Comparison of ENCODE assay signal across 1 cellular context in the genomic region with DNA sequence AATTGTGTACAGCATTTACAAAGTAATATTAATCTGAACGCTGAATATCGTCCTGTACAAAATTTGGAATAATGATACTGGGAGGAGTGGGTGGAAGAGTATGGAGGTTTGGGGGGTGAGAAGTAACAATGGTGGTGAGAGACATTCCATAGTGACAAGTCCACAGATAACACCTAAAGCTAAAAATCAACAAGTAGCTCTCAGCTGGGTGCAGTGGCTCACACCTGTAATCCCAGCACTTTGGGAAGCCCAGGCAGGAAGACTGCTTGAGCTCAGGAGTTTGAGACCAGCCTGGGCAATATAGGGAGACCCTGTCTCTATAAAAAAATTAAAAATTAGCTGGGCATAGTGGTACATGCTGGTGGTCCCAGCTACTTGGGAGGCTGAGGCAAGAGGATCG.
TF ChIP-seq lines count a peak whose summit lies in the region.

No MANE protein-coding gene starts in this region.

TF ChIP-seq in GM23338, 12 proteins besides CTCF, POLR2A, EP300 and RAD21 (continued from another document):
- TF ChIP-seq, protein P1, sequence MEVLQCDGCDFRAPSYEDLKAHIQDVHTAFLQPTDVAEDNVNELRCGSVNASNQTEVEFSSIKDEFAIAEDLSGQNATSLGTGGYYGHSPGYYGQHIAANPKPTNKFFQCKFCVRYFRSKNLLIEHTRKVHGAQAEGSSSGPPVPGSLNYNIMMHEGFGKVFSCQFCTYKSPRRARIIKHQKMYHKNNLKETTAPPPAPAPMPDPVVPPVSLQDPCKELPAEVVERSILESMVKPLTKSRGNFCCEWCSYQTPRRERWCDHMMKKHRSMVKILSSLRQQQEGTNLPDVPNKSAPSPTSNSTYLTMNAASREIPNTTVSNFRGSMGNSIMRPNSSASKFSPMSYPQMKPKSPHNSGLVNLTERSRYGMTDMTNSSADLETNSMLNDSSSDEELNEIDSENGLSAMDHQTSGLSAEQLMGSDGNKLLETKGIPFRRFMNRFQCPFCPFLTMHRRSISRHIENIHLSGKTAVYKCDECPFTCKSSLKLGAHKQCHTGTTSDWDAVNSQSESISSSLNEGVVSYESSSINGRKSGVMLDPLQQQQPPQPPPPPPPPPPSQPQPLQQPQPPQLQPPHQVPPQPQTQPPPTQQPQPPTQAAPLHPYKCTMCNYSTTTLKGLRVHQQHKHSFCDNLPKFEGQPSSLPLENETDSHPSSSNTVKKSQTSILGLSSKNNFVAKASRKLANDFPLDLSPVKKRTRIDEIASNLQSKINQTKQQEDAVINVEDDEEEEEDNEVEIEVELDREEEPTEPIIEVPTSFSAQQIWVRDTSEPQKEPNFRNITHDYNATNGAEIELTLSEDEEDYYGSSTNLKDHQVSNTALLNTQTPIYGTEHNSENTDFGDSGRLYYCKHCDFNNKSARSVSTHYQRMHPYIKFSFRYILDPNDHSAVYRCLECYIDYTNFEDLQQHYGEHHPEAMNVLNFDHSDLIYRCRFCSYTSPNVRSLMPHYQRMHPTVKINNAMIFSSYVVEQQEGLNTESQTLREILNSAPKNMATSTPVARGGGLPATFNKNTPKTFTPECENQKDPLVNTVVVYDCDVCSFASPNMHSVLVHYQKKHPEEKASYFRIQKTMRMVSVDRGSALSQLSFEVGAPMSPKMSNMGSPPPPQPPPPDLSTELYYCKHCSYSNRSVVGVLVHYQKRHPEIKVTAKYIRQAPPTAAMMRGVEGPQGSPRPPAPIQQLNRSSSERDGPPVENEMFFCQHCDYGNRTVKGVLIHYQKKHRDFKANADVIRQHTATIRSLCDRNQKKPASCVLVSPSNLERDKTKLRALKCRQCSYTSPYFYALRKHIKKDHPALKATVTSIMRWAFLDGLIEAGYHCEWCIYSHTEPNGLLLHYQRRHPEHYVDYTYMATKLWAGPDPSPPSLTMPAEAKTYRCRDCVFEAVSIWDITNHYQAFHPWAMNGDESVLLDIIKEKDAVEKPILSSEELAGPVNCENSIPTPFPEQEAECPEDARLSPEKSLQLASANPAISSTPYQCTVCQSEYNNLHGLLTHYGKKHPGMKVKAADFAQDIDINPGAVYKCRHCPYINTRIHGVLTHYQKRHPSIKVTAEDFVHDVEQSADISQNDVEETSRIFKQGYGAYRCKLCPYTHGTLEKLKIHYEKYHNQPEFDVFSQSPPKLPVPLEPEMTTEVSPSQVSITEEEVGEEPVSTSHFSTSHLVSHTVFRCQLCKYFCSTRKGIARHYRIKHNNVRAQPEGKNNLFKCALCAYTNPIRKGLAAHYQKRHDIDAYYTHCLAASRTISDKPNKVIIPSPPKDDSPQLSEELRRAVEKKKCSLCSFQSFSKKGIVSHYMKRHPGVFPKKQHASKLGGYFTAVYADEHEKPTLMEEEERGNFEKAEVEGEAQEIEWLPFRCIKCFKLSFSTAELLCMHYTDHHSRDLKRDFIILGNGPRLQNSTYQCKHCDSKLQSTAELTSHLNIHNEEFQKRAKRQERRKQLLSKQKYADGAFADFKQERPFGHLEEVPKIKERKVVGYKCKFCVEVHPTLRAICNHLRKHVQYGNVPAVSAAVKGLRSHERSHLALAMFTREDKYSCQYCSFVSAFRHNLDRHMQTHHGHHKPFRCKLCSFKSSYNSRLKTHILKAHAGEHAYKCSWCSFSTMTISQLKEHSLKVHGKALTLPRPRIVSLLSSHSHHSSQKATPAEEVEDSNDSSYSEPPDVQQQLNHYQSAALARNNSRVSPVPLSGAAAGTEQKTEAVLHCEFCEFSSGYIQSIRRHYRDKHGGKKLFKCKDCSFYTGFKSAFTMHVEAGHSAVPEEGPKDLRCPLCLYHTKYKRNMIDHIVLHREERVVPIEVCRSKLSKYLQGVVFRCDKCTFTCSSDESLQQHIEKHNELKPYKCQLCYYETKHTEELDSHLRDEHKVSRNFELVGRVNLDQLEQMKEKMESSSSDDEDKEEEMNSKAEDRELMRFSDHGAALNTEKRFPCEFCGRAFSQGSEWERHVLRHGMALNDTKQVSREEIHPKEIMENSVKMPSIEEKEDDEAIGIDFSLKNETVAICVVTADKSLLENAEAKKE (CRISPR knock-in tag; IDR thresholded peaks at IDR 0.05) = no peak
- TF ChIP-seq EZH2phosphoT487 (IDR thresholded peaks at IDR 0.05; ENCODE audit: unreplicated experiment) (no peak), STAT1 (IDR thresholded peaks at IDR 0.05; ENCODE audit: unreplicated experiment) (no peak)
